In the genomic region with DNA sequence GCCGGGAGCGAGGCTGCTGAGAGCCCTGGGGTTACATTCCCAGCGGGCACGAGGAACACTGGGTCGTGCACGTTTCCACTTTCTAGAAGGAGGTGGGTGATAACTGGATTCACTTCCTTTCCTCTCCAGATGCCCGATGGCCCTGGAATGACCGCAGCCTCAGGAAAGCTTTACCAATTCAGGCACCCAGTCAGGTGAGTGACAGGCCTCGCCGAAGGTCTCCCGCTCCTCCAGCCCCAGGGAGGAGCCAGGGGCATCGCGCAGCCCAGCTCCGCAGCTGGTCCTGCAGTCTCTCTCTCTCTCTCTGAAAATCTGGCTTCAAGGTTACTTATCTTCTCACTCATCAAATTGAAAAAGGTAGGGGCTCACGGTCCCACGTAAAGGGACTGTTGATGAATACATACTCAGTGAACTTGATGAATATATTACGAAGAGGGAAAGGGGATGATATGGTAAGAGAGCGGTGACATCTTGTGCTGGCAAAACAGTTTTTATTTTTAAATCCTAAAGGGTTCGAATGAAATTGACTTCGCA, we compare ENCODE assay signal across 8 cellular contexts. TPM values are rescaled to one million over a fixed set of nuclear protein-coding genes. Genes with fewer than 3 reads are reported as not detected.
DNase-seq lines count a peak whose midpoint lies in the region; ATAC-seq and TF ChIP-seq lines count a peak whose summit lies in the region.

No MANE protein-coding gene starts in this region.

- H3K27ac Mint-ChIP-seq in activated CD8-positive, alpha-beta memory T cell treated with anti-CD3 and anti-CD28 coated beads, Interleukin-2, amount 10 ng/mL, durations not matched to agents 7 days and 5 days: no peak overlapping the region

- TF ChIP-seq POLR2A in Peyer's patch (IDR thresholded peaks at IDR 0.05): no peak

- no peaks in the 10 kb centered on the region for H3K9me3 Mint-ChIP-seq in activated CD8-positive, alpha-beta memory T cell treated with anti-CD3 and anti-CD28 coated beads, Interleukin-2, amount 10 ng/mL, durations not matched to agents 7 days and 5 days (ENCODE audit: low read depth)

- no peak for ATAC-seq in activated CD8-positive, alpha-beta memory T cell treated with anti-CD3 and anti-CD28 coated beads, Interleukin-2, amount 10 ng/mL, durations not matched to agents 7 days and 5 days

- CTCF ChIA-PET in activated CD8-positive, alpha-beta memory T cell treated with anti-CD3 and anti-CD28 coated beads, Interleukin-2, amount 10 ng/mL, durations not matched to agents 7 days and 5 days (lab: Charles Lee): no interaction called here

- H3K9ac ChIP-seq in subcutaneous abdominal adipose tissue (ENCODE audit: low read length in 5 of 5): no peak overlapping the region

- H3K4me3 Mint-ChIP-seq in activated CD8-positive, alpha-beta memory T cell treated with anti-CD3 and anti-CD28 coated beads, Interleukin-2, amount 10 ng/mL, durations not matched to agents 7 days and 5 days: peak overlapping the region; percentile 9

- H3K27ac ChIP-seq in Peyer's patch (no peak overlapping the region), subcutaneous abdominal adipose tissue (ENCODE audit: low read depth, low read length) (no peak overlapping the region)

- H3K27me3 Mint-ChIP-seq in activated CD8-positive, alpha-beta memory T cell treated with anti-CD3 and anti-CD28 coated beads, Interleukin-2, amount 10 ng/mL, durations not matched to agents 7 days and 5 days: peaks cover 66% of the 10 kb centered on the region

- peaks cover 20% of the 10 kb centered on the region for H3K4me1 Mint-ChIP-seq in activated CD8-positive, alpha-beta memory T cell treated with anti-CD3 and anti-CD28 coated beads, Interleukin-2, amount 10 ng/mL, durations not matched to agents 7 days and 5 days

- H3K9me3 ChIP-seq in Peyer's patch (no peaks in the 10 kb centered on the region), subcutaneous abdominal adipose tissue (ENCODE audit: control insufficient read depth in 5 of 5, low read length in 5 of 5) (no peaks in the 10 kb centered on the region)

- no peak for TF ChIP-seq CTCF in Peyer's patch (IDR thresholded peaks at IDR 0.05)

- no peaks in the 10 kb centered on the region for H3K36me3 ChIP-seq in Peyer's patch
- H3K36me3 ChIP-seq in subcutaneous abdominal adipose tissue (ENCODE audit: control insufficient read depth in 5 of 5, insufficient read depth in 5 of 5, low read length in 5 of 5): no peaks in the 10 kb centered on the region

- peaks cover 0 to 13% (median 7%) of the 10 kb centered on the region in 4 donors for H3K4me1 ChIP-seq in Peyer's patch
- H3K4me1 ChIP-seq in subcutaneous abdominal adipose tissue (ENCODE audit: control insufficient read depth in 5 of 5, insufficient read depth in 5 of 5, low read length in 5 of 5): peaks cover 0 to 18% (median 17%) of the 10 kb centered on the region in 5 donors

- no peak for DNase-seq in activated CD8-positive, alpha-beta memory T cell treated with anti-CD3 and anti-CD28 coated beads, Interleukin-2, amount 10 ng/mL, durations not matched to agents 7 days and 5 days
- DNase-seq in activated CD8-positive, alpha-beta memory T cell treated with anti-CD3 and anti-CD28 coated beads, Interleukin-2, amount 50 U/mL, for 48 hours: no peak
- DNase-seq in Peyer's patch (no peak), hepatic stellate cell (ENCODE audit: low spot score) (peak; percentile 4), COR-L47 (lab: John Stamatoyannopoulos, UW) (no peak), HuH-7 (ENCODE audit: low spot score) (no peak), SKM-1 (lab: John Stamatoyannopoulos, UW; ENCODE audit: unreplicated experiment) (no peak)

- peak overlapping the region in 3 of 4 donors; percentile 25 to 53 (median 36) for H3K4me3 ChIP-seq in Peyer's patch
- peak overlapping the region in 4 of 5 donors; percentile 59 to 79 (median 64) for H3K4me3 ChIP-seq in subcutaneous abdominal adipose tissue (ENCODE audit: low read depth in 1 of 5, low read length in 5 of 5)

- H3K27me3 ChIP-seq in Peyer's patch: no peaks in the 10 kb centered on the region
- peaks cover 13 to 38% (median 23%) of the 10 kb centered on the region in 5 donors for H3K27me3 ChIP-seq in subcutaneous abdominal adipose tissue (ENCODE audit: control insufficient read depth in 5 of 5, insufficient read depth in 4 of 5, low read length in 5 of 5)

- H3K36me3 Mint-ChIP-seq in activated CD8-positive, alpha-beta memory T cell treated with anti-CD3 and anti-CD28 coated beads, Interleukin-2, amount 10 ng/mL, durations not matched to agents 7 days and 5 days: peaks cover 2% of the 10 kb centered on the region

RNA-seq across cellular contexts. Expression of gene RIPPLY2, which starts 0.9 kb away (rescaled TPM):
- not detected for total RNA-seq in activated CD8-positive, alpha-beta memory T cell treated with anti-CD3 and anti-CD28 coated beads, Interleukin-2, amount 10 ng/mL, durations not matched to agents 7 days and 5 days
- not detected for total RNA-seq in Peyer's patch

RNA-seq across cellular contexts. Expression of gene CYB5R4, which starts 5.5 kb away (rescaled TPM):
- 10 to 100 TPM; 31.0 to 35.4 TPM for total RNA-seq in activated CD8-positive, alpha-beta memory T cell treated with anti-CD3 and anti-CD28 coated beads, Interleukin-2, amount 10 ng/mL, durations not matched to agents 7 days and 5 days
- total RNA-seq in Peyer's patch: 10 to 100 TPM in 2 of 4 donors, 1 to 10 TPM in 2; 5.3 to 16.5 (median 10.6) TPM
